In the genomic region with DNA sequence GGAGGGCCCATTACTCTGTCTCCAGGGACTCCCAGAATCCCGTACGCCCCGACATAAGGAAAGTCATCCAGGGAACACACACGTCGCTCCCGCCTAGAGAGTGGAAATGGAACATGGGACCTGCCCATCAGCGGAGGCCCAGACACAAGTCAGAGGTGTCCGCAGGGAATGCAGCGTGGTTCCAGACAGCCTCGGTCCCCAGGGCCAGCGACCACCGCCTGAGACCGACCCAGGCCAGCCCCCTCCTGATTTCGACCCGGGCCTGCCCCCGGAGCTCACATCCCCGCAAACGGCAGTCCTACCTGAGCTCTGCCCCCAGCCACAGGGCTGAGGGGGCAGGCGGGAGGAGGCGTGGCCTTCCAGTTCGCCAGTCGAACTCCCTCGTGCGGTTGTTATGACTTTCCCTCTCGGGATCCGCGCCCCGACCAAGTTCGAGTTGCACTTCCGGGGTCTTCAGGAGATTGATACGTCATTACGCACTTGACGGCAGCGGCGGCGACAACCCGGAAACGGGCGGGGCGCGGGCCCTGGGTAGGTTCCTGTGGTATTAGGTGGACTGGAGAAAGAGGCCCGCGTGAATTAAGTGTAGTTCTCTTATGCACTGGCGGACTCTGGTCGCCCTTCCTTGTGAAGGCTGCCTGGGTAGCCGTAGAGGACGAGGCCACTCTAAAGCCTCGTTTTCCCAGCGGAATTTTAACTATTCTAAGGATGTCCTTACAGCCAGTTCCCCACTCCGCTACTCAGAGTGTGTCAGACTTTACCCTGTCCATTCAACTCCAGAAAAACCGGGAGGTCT, we compare ENCODE assay signal across 8 cellular contexts.
DNase-seq lines count a peak whose midpoint lies in the region; ATAC-seq and TF ChIP-seq lines count a peak whose summit lies in the region.

No MANE protein-coding gene starts in this region.

- peaks cover 16 to 30% of the 10 kb centered on the region in 2 donors for H3K9me3 Mint-ChIP-seq in activated naive CD4-positive, alpha-beta T cell treated with anti-CD3 and anti-CD28 coated beads, Interleukin-2, amount 50 U/mL, for 72 hours

- peak overlapping the region; percentile 84 to 87 for H3K4me3 ChIP-seq in SK-N-SH (ENCODE audit: low read depth in 2 of 2, low read length in 1 of 2)
- peak overlapping the region; percentile 81 to 85 for H3K4me3 ChIP-seq in testis

- H3K9me2 ChIP-seq in SK-N-SH, result no peaks in the 10 kb centered on the region

- POLR2A ChIA-PET in SK-N-SH (lab: Yijun Ruan, JAX), result interaction anchor here (0.6 kb wide), 1 partner anchor 12 kb away, joined by 3 read pairs; no protein-coding TSS in a partner anchor

- CTCF ChIA-PET in SK-N-SH (lab: Yijun Ruan, JAX), result interaction anchor here (1.0 kb wide), 1 partner anchor 13 kb away, joined by 3 read pairs; no protein-coding TSS in a partner anchor

- peak overlapping the region; percentile 82 for H3K4me2 ChIP-seq in SK-N-SH

- TF ChIP-seq RAD21 in SK-N-SH (IDR thresholded peaks at IDR 0.05; ENCODE audit: low read length), result no peak

- DNase-seq in GM10266 (ENCODE audit: extremely low spot score) (peak; percentile 87), NCI-H1048 (lab: John Stamatoyannopoulos, UW) (peak; percentile 70), SK-N-SH (peak; percentile 91), glomerular visceral epithelial cell (ENCODE audit: extremely low spot score) (peak; percentile 98), omental fat pad (ENCODE audit: low spot score) (peak; percentile 80), testis (peak; percentile 98)
- peak; percentile 88 to 92 for DNase-seq in activated naive CD4-positive, alpha-beta T cell treated with anti-CD3 and anti-CD28 coated beads, Interleukin-2, amount 50 U/mL, for 72 hours (ENCODE audit: low spot score in 2 of 2)

- H3K9ac ChIP-seq in SK-N-SH, result peak overlapping the region; percentile 76

- H3K27ac ChIP-seq in SK-N-SH (ENCODE audit: low read depth in 2 of 2, low read length in 1 of 2) (peak overlapping the region; percentile 68 to 92), testis (peak overlapping the region; percentile 86 to 89)

- TF ChIP-seq CTCF in GM10266 (IDR thresholded peaks at IDR 0.05; ENCODE audit: control insufficient read depth, insufficient read depth, low read depth, missing control alignments) (peak; percentile 24), SK-N-SH (IDR thresholded peaks at IDR 0.05) (no peak; the same call in 1 of the 2 replicates), omental fat pad (IDR thresholded peaks at IDR 0.05) (no peak), testis (IDR thresholded peaks at IDR 0.05) (no peak)

- no peak for TF ChIP-seq POLR2A in testis (IDR thresholded peaks at IDR 0.05)

- peak overlapping the region; percentile 91 for H2AFZ ChIP-seq in SK-N-SH (ENCODE audit: low read depth)

- TF ChIP-seq EP300 in SK-N-SH (IDR thresholded peaks at IDR 0.05; ENCODE audit: borderline replicate concordance in 1 of 2, low read depth in 1 of 2, low read length in 1 of 2), result no peak

- 8% methylated on average over 26 of the region's 51 CpGs for WGBS in SK-N-SH (ENCODE audit: low lambda C conversion rate)
- 1 to 2% methylated on average over 39 to 51 of the region's 51 CpGs for WGBS in testis, 2 donors

- H3K79me2 ChIP-seq in SK-N-SH (ENCODE audit: insufficient read depth), result peaks cover 32% of the 10 kb centered on the region

- intact Hi-C loops in testis (cut with DNase I; ENCODE audit: low total_unique reads), result no loop called here

- H3F3A ChIP-seq in SK-N-SH (replicated peaks; ENCODE audit: insufficient read depth), result no peaks in the 10 kb centered on the region

- H3K36me3 Mint-ChIP-seq in activated naive CD4-positive, alpha-beta T cell treated with anti-CD3 and anti-CD28 coated beads, Interleukin-2, amount 50 U/mL, for 72 hours, result peaks cover 25 to 48% of the 10 kb centered on the region in 2 donors

- H3K4me1 ChIP-seq in SK-N-SH (ENCODE audit: control insufficient read depth in 1 of 2, insufficient read depth in 2 of 2, low read depth in 1 of 2, low read length in 1 of 2), result peaks cover 0 to 4% of the 10 kb centered on the region in 2 experiments; a peak in 2 of 4 replicates
- no peaks in the 10 kb centered on the region for H3K4me1 ChIP-seq in testis

- H3K9me3 ChIP-seq in SK-N-SH (no peaks in the 10 kb centered on the region), testis (no peaks in the 10 kb centered on the region)

- peak; percentile 99 for ATAC-seq in HG02610 (IDR thresholded peaks at IDR 0.05; ENCODE audit: unreplicated experiment)
- ATAC-seq in activated naive CD4-positive, alpha-beta T cell treated with anti-CD3 and anti-CD28 coated beads, Interleukin-2, amount 50 U/mL, for 72 hours, result peak; percentile 99
- peak; percentile 99 for ATAC-seq in omental fat pad (ENCODE audit: low FRiP score)

- peak overlapping the region; percentile 95 to 96 for H3K27ac Mint-ChIP-seq in activated naive CD4-positive, alpha-beta T cell treated with anti-CD3 and anti-CD28 coated beads, Interleukin-2, amount 50 U/mL, for 72 hours

- no peaks in the 10 kb centered on the region for H4K20me1 ChIP-seq in SK-N-SH (ENCODE audit: insufficient read depth)

- H3K36me3 ChIP-seq in SK-N-SH (replicated peaks in 1 of 2; ENCODE audit: control insufficient read depth in 1 of 2, insufficient read depth in 2 of 2, low read length in 1 of 2) (peaks cover 0 to 7% of the 10 kb centered on the region in 2 experiments), testis (ENCODE audit: low read depth, missing control alignments) (no peaks in the 10 kb centered on the region)

- H3K27me3 ChIP-seq in SK-N-SH (ENCODE audit: insufficient read depth) (no peaks in the 10 kb centered on the region), testis (no peaks in the 10 kb centered on the region)

TF ChIP-seq in SK-N-SH, 30 proteins besides CTCF, POLR2A, EP300 and RAD21 (continues in another document):
- TF ChIP-seq, protein P1, sequence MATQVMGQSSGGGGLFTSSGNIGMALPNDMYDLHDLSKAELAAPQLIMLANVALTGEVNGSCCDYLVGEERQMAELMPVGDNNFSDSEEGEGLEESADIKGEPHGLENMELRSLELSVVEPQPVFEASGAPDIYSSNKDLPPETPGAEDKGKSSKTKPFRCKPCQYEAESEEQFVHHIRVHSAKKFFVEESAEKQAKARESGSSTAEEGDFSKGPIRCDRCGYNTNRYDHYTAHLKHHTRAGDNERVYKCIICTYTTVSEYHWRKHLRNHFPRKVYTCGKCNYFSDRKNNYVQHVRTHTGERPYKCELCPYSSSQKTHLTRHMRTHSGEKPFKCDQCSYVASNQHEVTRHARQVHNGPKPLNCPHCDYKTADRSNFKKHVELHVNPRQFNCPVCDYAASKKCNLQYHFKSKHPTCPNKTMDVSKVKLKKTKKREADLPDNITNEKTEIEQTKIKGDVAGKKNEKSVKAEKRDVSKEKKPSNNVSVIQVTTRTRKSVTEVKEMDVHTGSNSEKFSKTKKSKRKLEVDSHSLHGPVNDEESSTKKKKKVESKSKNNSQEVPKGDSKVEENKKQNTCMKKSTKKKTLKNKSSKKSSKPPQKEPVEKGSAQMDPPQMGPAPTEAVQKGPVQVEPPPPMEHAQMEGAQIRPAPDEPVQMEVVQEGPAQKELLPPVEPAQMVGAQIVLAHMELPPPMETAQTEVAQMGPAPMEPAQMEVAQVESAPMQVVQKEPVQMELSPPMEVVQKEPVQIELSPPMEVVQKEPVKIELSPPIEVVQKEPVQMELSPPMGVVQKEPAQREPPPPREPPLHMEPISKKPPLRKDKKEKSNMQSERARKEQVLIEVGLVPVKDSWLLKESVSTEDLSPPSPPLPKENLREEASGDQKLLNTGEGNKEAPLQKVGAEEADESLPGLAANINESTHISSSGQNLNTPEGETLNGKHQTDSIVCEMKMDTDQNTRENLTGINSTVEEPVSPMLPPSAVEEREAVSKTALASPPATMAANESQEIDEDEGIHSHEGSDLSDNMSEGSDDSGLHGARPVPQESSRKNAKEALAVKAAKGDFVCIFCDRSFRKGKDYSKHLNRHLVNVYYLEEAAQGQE (IDR thresholded peaks at IDR 0.05; ENCODE audit: low read depth, low read length), result 0 out of 2 replicates have a peak, but pooled peaks have one; percentile 1
- TF ChIP-seq RFX5 (IDR thresholded peaks at IDR 0.05; ENCODE audit: low read length), result peak; percentile 56; the same call in 1 of the 2 replicates
- peak; percentile 99 for TF ChIP-seq ELF1 (IDR thresholded peaks at IDR 0.05)
- no peak for TF ChIP-seq NFIC (IDR thresholded peaks at IDR 0.05; ENCODE audit: borderline replicate concordance)
- TF ChIP-seq, protein P2, sequence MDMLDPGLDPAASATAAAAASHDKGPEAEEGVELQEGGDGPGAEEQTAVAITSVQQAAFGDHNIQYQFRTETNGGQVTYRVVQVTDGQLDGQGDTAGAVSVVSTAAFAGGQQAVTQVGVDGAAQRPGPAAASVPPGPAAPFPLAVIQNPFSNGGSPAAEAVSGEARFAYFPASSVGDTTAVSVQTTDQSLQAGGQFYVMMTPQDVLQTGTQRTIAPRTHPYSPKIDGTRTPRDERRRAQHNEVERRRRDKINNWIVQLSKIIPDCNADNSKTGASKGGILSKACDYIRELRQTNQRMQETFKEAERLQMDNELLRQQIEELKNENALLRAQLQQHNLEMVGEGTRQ (IDR thresholded peaks at IDR 0.05; ENCODE audit: borderline replicate concordance, low read depth, low read length), result no peak
- TF ChIP-seq, protein P3, sequence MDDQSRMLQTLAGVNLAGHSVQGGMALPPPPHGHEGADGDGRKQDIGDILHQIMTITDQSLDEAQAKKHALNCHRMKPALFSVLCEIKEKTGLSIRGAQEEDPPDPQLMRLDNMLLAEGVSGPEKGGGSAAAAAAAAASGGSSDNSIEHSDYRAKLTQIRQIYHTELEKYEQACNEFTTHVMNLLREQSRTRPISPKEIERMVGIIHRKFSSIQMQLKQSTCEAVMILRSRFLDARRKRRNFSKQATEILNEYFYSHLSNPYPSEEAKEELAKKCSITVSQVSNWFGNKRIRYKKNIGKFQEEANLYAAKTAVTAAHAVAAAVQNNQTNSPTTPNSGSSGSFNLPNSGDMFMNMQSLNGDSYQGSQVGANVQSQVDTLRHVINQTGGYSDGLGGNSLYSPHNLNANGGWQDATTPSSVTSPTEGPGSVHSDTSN (IDR thresholded peaks at IDR 0.05), result 0 out of 2 replicates have a peak, but pooled peaks have one; percentile 24
- TF ChIP-seq POLR2AphosphoS5 (IDR thresholded peaks at IDR 0.05; ENCODE audit: low read depth, low read length), result peak; percentile 84
- peak; percentile 2; the same call in 1 of the 2 replicates for TF ChIP-seq TCF12 (IDR thresholded peaks at IDR 0.05)
- peak; percentile 70 for TF ChIP-seq CHD2 (IDR thresholded peaks at IDR 0.05; ENCODE audit: low read length, partially characterized antibody)
- no peak for TF ChIP-seq RXRA (IDR thresholded peaks at IDR 0.05; ENCODE audit: borderline replicate concordance, low read depth)
- TF ChIP-seq GABPA (IDR thresholded peaks at IDR 0.05; ENCODE audit: low read depth), result peak; percentile 82

Comparison
In these comparisons a context has a peak if more than half of its experiments do, and no peak if none do; other contexts are left out.
1. Peak in every context shown above with its lines: DNase-seq, ATAC-seq, H3K4me3 ChIP-seq and H3K27ac ChIP-seq.